Comparison of ENCODE assay signal across 14 cellular contexts in the genomic region with DNA sequence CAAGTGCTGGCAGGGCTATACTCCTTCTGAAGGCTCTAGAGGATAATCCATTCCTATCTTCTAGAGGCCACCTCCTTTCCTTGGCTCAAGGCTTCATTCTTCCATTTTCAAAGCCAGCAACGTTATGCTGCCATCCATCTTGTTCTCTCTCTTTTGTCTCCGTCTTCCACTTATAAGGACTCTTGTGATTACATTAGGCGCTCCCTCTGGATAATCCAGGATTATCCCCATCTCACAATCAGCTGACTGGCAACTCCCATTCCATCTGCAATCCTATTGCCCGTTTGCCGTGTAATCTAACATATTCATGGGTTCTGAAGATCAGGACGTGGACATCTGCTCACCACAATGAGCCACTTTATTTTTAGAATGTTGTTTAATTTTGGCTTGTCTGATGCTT.
DNase-seq lines count a peak whose midpoint lies in the region; ATAC-seq and TF ChIP-seq lines count a peak whose summit lies in the region.
"Had no signal": no experiment of that assay in that cellular context is flagged by ENCODE, and none has a peak within 500 bp of the region (broad histone marks: within the 10 kb centered on the region; RNA-seq: fewer than 3 reads in every experiment).

No MANE protein-coding gene starts in this region.

- no peaks in the 10 kb centered on the region for H3K79me2 ChIP-seq in GM23338 (replicated peaks; ENCODE audit: insufficient read depth)

- H3K4me3 ChIP-seq in GM23338 (no peak overlapping the region), ectodermal cell (ENCODE audit: insufficient read depth, low read depth, low read length) (no peak overlapping the region)

- H3K4me2 ChIP-seq in GM23338 = no peak overlapping the region

- H3K4me1 ChIP-seq in GM23338 (ENCODE audit: insufficient read depth) (peaks cover 7% of the 10 kb centered on the region), ectodermal cell (ENCODE audit: control insufficient read depth, insufficient read depth, low read length) (no peaks in the 10 kb centered on the region)
- H3K4me1 ChIP-seq: BE2C had no signal

- H3K27ac ChIP-seq in GM23338 (ENCODE audit: low read depth) (no peak overlapping the region), ectodermal cell (ENCODE audit: insufficient read depth, low read depth, low read length, poor library complexity, severe bottlenecking) (peak overlapping the region; percentile 36)
- H3K27ac ChIP-seq: C4-2B had no signal

- no peaks in the 10 kb centered on the region for H3K9me2 ChIP-seq in GM23338 (ENCODE audit: insufficient read depth)

- TF ChIP-seq CTCF in GM23338 (conservative IDR thresholded peaks at IDR 0.05; ENCODE audit: low read depth in 2 of 2) = no peak
- TF ChIP-seq CTCF in type B pancreatic cell (conservative IDR thresholded peaks at IDR 0.05) = no peak
- no peak for TF ChIP-seq CTCF in nephron progenitor cell (IDR thresholded peaks at IDR 0.05)

- no peaks in the 10 kb centered on the region for H3K9me3 ChIP-seq in ectodermal cell (ENCODE audit: control insufficient read depth, low read length)
- H3K9me3 ChIP-seq: BE2C had no signal

- peaks cover 13% of the 10 kb centered on the region for H3K27me3 Mint-ChIP-seq in GM23338 (ENCODE audit: insufficient read depth, low read depth, poor library complexity)
- peaks cover 9% of the 10 kb centered on the region for H3K27me3 Mint-ChIP-seq in type B pancreatic cell
- H3K27me3 Mint-ChIP-seq in nephron progenitor cell (ENCODE audit: low read depth, poor library complexity) = peaks cover 6% of the 10 kb centered on the region

- no peak overlapping the region for H3K4me3 Mint-ChIP-seq in GM23338
- H3K4me3 Mint-ChIP-seq in type B pancreatic cell = no peak overlapping the region
- H3K4me3 Mint-ChIP-seq in nephron progenitor cell = no peak overlapping the region
- H3K4me3 Mint-ChIP-seq: CD4-positive, alpha-beta memory T cell had no signal

- ATAC-seq in GM23338 = no peak
- no peak for ATAC-seq in GM21825 (IDR thresholded peaks at IDR 0.05; ENCODE audit: unreplicated experiment)
- ATAC-seq: HCT116, HepG2 had no signal

- H3K4me1 Mint-ChIP-seq in GM23338 (peaks cover 15% of the 10 kb centered on the region), type B pancreatic cell (ENCODE audit: unreplicated experiment) (no peaks in the 10 kb centered on the region), nephron progenitor cell (no peaks in the 10 kb centered on the region)
- H3K4me1 Mint-ChIP-seq: CD4-positive, alpha-beta memory T cell had no signal

- peaks cover 20% of the 10 kb centered on the region for H3K36me3 Mint-ChIP-seq in GM23338 (ENCODE audit: low read depth)
- no peaks in the 10 kb centered on the region for H3K36me3 Mint-ChIP-seq in type B pancreatic cell
- H3K36me3 Mint-ChIP-seq in nephron progenitor cell (ENCODE audit: low read depth) = no peaks in the 10 kb centered on the region
- H3K36me3 Mint-ChIP-seq: CD4-positive, alpha-beta memory T cell had no signal

- H2AFZ ChIP-seq in GM23338 = peak overlapping the region; percentile 58; the same call in 1 of the 2 replicates

- H3K27ac Mint-ChIP-seq in GM23338 (no peak overlapping the region), type B pancreatic cell (no peak overlapping the region), nephron progenitor cell (no peak overlapping the region)
- H3K27ac Mint-ChIP-seq: CD4-positive, alpha-beta memory T cell had no signal

- H3K27me3 ChIP-seq in GM23338 (ENCODE audit: insufficient read depth) (no peaks in the 10 kb centered on the region), ectodermal cell (ENCODE audit: control insufficient read depth, insufficient read depth, low read length, poor library complexity, severe bottlenecking) (no peaks in the 10 kb centered on the region)
- H3K27me3 ChIP-seq: BE2C had no signal

- no peaks in the 10 kb centered on the region for H4K20me1 ChIP-seq in GM23338 (replicated peaks; ENCODE audit: insufficient read depth)

- no peaks in the 10 kb centered on the region for H3F3A ChIP-seq in GM23338 (replicated peaks; ENCODE audit: low read depth)

- H3K36me3 ChIP-seq in GM23338 (ENCODE audit: insufficient read depth) (no peaks in the 10 kb centered on the region), ectodermal cell (ENCODE audit: control insufficient read depth, insufficient read depth, low read length) (no peaks in the 10 kb centered on the region)
- H3K36me3 ChIP-seq: BE2C had no signal

- WGBS in ectodermal cell, 2 experiments = 65 to 79% methylated on average over 6 of the region's 6 CpGs

- DNase-seq in GM23338 (ENCODE audit: low spot score) = no peak
- DNase-seq in NCI-H524 treated with DMSO at 0.1 percent for 48 hours (lab: John Stamatoyannopoulos, UW) = peak; percentile 97
- DNase-seq in dedifferentiated amniotic fluid mesenchymal stem cell (ENCODE audit: extremely low spot score) = no peak
- DNase-seq in type B pancreatic cell (ENCODE audit: extremely low spot score, unreplicated experiment) = no peak
- no peak for DNase-seq in nephron progenitor cell
- DNase-seq: BE2C; CD4-positive, alpha-beta memory T cell; DND-41; GDM1 had no signal

- peaks cover 22% of the 10 kb centered on the region for H3K9me3 Mint-ChIP-seq in GM23338
- H3K9me3 Mint-ChIP-seq in type B pancreatic cell = no peaks in the 10 kb centered on the region
- peaks cover 8% of the 10 kb centered on the region for H3K9me3 Mint-ChIP-seq in nephron progenitor cell
- H3K9me3 Mint-ChIP-seq: CD4-positive, alpha-beta memory T cell had no signal

TF ChIP-seq in GM23338, 12 proteins besides CTCF, POLR2A, EP300 and RAD21:
- TF ChIP-seq ZNF331 (CRISPR knock-in tag; IDR thresholded peaks at IDR 0.05; ENCODE audit: low read depth) (no peak), STAT1 (IDR thresholded peaks at IDR 0.05; ENCODE audit: unreplicated experiment) (no peak)
